Comparison of ENCODE assay signal across 13 cellular contexts in the genomic region with DNA sequence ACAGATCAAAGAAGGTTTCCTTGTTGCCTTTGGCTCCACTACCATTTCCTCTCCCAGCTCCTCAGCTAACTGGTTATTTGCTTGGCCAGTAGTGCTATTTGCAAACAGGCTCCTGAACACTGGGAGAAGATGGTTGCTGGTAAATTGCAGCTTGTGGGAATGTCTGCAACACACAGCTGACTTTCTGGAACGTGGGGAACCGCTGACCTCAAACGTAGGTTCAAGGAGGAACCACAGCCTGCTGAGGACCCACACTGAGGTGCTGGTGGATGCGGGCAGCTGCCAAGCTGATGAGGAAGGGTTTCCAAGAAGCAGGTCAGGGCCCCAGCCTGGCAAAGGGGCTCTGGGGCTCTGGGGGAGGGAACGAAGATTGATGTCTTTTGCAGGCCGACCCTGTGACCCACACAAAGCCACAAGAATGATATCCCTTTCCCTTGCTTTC. TPM values are rescaled to one million over a fixed set of nuclear protein-coding genes. Genes with fewer than 3 reads are reported as not detected.
DNase-seq lines count a peak whose midpoint lies in the region; ATAC-seq and TF ChIP-seq lines count a peak whose summit lies in the region.
"Had no signal": no experiment of that assay in that cellular context is flagged by ENCODE, and none has a peak within 500 bp of the region (broad histone marks: within the 10 kb centered on the region; RNA-seq: fewer than 3 reads in every experiment).

No MANE protein-coding gene starts in this region.

- peaks cover 2% of the 10 kb centered on the region for H3K4me1 ChIP-seq in right cardiac atrium (ENCODE audit: control insufficient read depth, insufficient read depth, low read length)
- peaks cover 5% of the 10 kb centered on the region for H3K4me1 ChIP-seq in left ventricle myocardium inferior
- H3K4me1 ChIP-seq in tibial artery = no peaks in the 10 kb centered on the region
- H3K4me1 ChIP-seq: esophagus muscularis mucosa, parathyroid adenoma had no signal

- H3K4me3 Mint-ChIP-seq in WTC11 = no peak overlapping the region
- H3K4me3 Mint-ChIP-seq: activated B cell treated with CpG ODN at 0.5 μM for 24 hours; activated naive CD4-positive, alpha-beta T cell treated with anti-CD3 and anti-CD28 coated beads for 36 hours; mesothelial cell of epicardium had no signal

- no peaks in the 10 kb centered on the region for H3K27me3 Mint-ChIP-seq in WTC11 (ENCODE audit: low read depth)

- no peaks in the 10 kb centered on the region for H3K36me3 ChIP-seq in left ventricle myocardium inferior
- no peaks in the 10 kb centered on the region for H3K36me3 ChIP-seq in kidney epithelial cell (ENCODE audit: control insufficient read depth, insufficient read depth, low read length)
- no peaks in the 10 kb centered on the region for H3K36me3 ChIP-seq in tibial artery
- H3K36me3 ChIP-seq: esophagus muscularis mucosa had no signal

- CTCF ChIA-PET in WTC11 (lab: Charles Lee) = interaction anchor here (0.6 to 3.6 kb wide), 2 partner anchors 24 to 25 kb away, joined by 5 to 14 read pairs; no protein-coding TSS in a partner anchor

- no peak for DNase-seq in right cardiac atrium
- DNase-seq in left ventricle myocardium inferior = no peak
- peak; percentile 82 for DNase-seq in amniotic epithelial cell (ENCODE audit: low read depth)
- DNase-seq in kidney epithelial cell (ENCODE audit: low read depth) = peak; percentile 80
- DNase-seq in WTC11 (ENCODE audit: low spot score) = no peak
- no peak for DNase-seq in tibial artery
- DNase-seq: activated B cell treated with CpG ODN at 0.5 μM for 24 hours; activated naive CD4-positive, alpha-beta T cell treated with anti-CD3 and anti-CD28 coated beads for 36 hours had no signal

- WGBS in right cardiac atrium = 27% methylated on average over 6 of the region's 6 CpGs

- H3K27ac Mint-ChIP-seq in WTC11 = no peak overlapping the region
- H3K27ac Mint-ChIP-seq: activated B cell treated with CpG ODN at 0.5 μM for 24 hours; activated naive CD4-positive, alpha-beta T cell treated with anti-CD3 and anti-CD28 coated beads for 36 hours; mesothelial cell of epicardium had no signal

- POLR2A ChIA-PET in WTC11 (lab: Charles Lee) = no interaction called here

- TF ChIP-seq CTCF in left ventricle myocardium inferior (IDR thresholded peaks at IDR 0.05; ENCODE audit: borderline replicate concordance) (no peak), kidney epithelial cell (IDR thresholded peaks at IDR 0.05; ENCODE audit: insufficient read depth, low read length, poor library complexity, severe bottlenecking) (no peak), WTC11 (IDR thresholded peaks at IDR 0.05) (no peak), tibial artery (IDR thresholded peaks at IDR 0.05) (no peak)

- H3K27ac ChIP-seq in right cardiac atrium (ENCODE audit: low read length) (no peak overlapping the region), left ventricle myocardium inferior (replicated peaks) (no peak overlapping the region), tibial artery (no peak overlapping the region)
- H3K27ac ChIP-seq: esophagus muscularis mucosa, parathyroid adenoma had no signal

- no peaks in the 10 kb centered on the region for H3K36me3 Mint-ChIP-seq in WTC11
- H3K36me3 Mint-ChIP-seq: mesothelial cell of epicardium had no signal

- ATAC-seq in right cardiac atrium = peak; percentile 22 to 78
- no peak for ATAC-seq in WTC11
- no peak for ATAC-seq in HG03457 (IDR thresholded peaks at IDR 0.05; ENCODE audit: unreplicated experiment)
- ATAC-seq in GM18870 (IDR thresholded peaks at IDR 0.05; ENCODE audit: unreplicated experiment) = no peak

- H3K9me3 ChIP-seq in right cardiac atrium (ENCODE audit: control insufficient read depth, low read length) = no peaks in the 10 kb centered on the region
- no peaks in the 10 kb centered on the region for H3K9me3 ChIP-seq in left ventricle myocardium inferior (replicated peaks)
- H3K9me3 ChIP-seq in tibial artery = no peaks in the 10 kb centered on the region
- H3K9me3 ChIP-seq: esophagus muscularis mucosa had no signal

- H3K4me3 ChIP-seq in right cardiac atrium (ENCODE audit: low read length) (no peak overlapping the region), left ventricle myocardium inferior (no peak overlapping the region), kidney epithelial cell (ENCODE audit: low read depth, low read length) (no peak overlapping the region), tibial artery (no peak overlapping the region)
- H3K4me3 ChIP-seq: esophagus muscularis mucosa had no signal

- H3K9me3 Mint-ChIP-seq in WTC11 = no peaks in the 10 kb centered on the region
- H3K9me3 Mint-ChIP-seq: activated B cell treated with CpG ODN at 0.5 μM for 24 hours; activated naive CD4-positive, alpha-beta T cell treated with anti-CD3 and anti-CD28 coated beads for 36 hours; mesothelial cell of epicardium had no signal

- H3K27me3 ChIP-seq in right cardiac atrium (ENCODE audit: control insufficient read depth, insufficient read depth) (no peaks in the 10 kb centered on the region), left ventricle myocardium inferior (ENCODE audit: low read depth) (peaks cover 37% of the 10 kb centered on the region), kidney epithelial cell (ENCODE audit: control insufficient read depth, insufficient read depth, low read length) (no peaks in the 10 kb centered on the region), tibial artery (peaks cover 0 to 16% of the 10 kb centered on the region in 2 donors)

- peaks cover 56% of the 10 kb centered on the region for H3K4me1 Mint-ChIP-seq in WTC11
- H3K4me1 Mint-ChIP-seq: activated B cell treated with CpG ODN at 0.5 μM for 24 hours had no signal

- intact Hi-C loops in right cardiac atrium (cut with DNase I) (no loop called here), left ventricle myocardium inferior (cut with micrococcal nuclease) (no loop called here), tibial artery (cut with DNase I; ENCODE audit: low total_unique reads) (no loop called here)

TF ChIP-seq in WTC11, 78 proteins besides CTCF, POLR2A, EP300 and RAD21:
- no peak for TF ChIP-seq ZNF396 (CRISPR knock-in tag; IDR thresholded peaks at IDR 0.05; ENCODE audit: borderline replicate concordance)
- no peak for TF ChIP-seq ZNF423 (CRISPR knock-in tag; IDR thresholded peaks at IDR 0.05)
- TF ChIP-seq ATF1 (CRISPR knock-in tag; IDR thresholded peaks at IDR 0.05) = no peak
- TF ChIP-seq, protein P1, sequence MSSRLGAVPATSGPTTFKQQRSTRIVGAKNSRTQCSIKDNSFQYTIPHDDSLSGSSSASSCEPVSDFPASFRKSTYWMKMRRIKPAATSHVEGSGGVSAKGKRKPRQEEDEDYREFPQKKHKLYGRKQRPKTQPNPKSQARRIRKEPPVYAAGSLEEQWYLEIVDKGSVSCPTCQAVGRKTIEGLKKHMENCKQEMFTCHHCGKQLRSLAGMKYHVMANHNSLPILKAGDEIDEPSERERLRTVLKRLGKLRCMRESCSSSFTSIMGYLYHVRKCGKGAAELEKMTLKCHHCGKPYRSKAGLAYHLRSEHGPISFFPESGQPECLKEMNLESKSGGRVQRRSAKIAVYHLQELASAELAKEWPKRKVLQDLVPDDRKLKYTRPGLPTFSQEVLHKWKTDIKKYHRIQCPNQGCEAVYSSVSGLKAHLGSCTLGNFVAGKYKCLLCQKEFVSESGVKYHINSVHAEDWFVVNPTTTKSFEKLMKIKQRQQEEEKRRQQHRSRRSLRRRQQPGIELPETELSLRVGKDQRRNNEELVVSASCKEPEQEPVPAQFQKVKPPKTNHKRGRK (CRISPR knock-in tag; IDR thresholded peaks at IDR 0.05; ENCODE audit: borderline replicate concordance) = no peak
- TF ChIP-seq IRF2 (CRISPR knock-in tag; IDR thresholded peaks at IDR 0.05; ENCODE audit: borderline replicate concordance, low read depth) = no peak
- no peak for TF ChIP-seq ZBTB43 (CRISPR knock-in tag; IDR thresholded peaks at IDR 0.05)
- TF ChIP-seq SMAD3 (CRISPR knock-in tag; IDR thresholded peaks at IDR 0.05; ENCODE audit: borderline replicate concordance) = no peak
- TF ChIP-seq SOX15 (CRISPR knock-in tag; IDR thresholded peaks at IDR 0.05) = no peak
- no peak for TF ChIP-seq NR3C1 (CRISPR knock-in tag; conservative IDR thresholded peaks at IDR 0.05; ENCODE audit: low read depth)
- TF ChIP-seq, protein P2, sequence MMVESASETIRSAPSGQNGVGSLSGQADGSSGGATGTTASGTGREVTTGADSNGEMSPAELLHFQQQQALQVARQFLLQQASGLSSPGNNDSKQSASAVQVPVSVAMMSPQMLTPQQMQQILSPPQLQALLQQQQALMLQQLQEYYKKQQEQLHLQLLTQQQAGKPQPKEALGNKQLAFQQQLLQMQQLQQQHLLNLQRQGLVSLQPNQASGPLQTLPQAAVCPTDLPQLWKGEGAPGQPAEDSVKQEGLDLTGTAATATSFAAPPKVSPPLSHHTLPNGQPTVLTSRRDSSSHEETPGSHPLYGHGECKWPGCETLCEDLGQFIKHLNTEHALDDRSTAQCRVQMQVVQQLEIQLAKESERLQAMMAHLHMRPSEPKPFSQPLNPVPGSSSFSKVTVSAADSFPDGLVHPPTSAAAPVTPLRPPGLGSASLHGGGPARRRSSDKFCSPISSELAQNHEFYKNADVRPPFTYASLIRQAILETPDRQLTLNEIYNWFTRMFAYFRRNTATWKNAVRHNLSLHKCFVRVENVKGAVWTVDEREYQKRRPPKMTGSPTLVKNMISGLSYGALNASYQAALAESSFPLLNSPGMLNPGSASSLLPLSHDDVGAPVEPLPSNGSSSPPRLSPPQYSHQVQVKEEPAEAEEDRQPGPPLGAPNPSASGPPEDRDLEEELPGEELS (CRISPR knock-in tag; IDR thresholded peaks at IDR 0.05) = no peak
- no peak for TF ChIP-seq SP1 (CRISPR knock-in tag; conservative IDR thresholded peaks at IDR 0.05)
- no peak for TF ChIP-seq ZNF232 (CRISPR knock-in tag; IDR thresholded peaks at IDR 0.05)
- TF ChIP-seq GRHL2 (CRISPR knock-in tag; IDR thresholded peaks at IDR 0.05; ENCODE audit: insufficient replicate concordance, severe bottlenecking) = no peak
- no peak for TF ChIP-seq ESRRA (CRISPR knock-in tag; IDR thresholded peaks at IDR 0.05; ENCODE audit: borderline replicate concordance)

RNA-seq across cellular contexts. Expression of gene GNG4, which starts 24.8 kb away (rescaled TPM):
- not detected for total RNA-seq in right cardiac atrium
- 0.11 TPM for polyA plus RNA-seq in right cardiac atrium
- 0.11 TPM for total RNA-seq in left ventricle myocardium inferior
- 0.54 and 0.68 TPM in 2 replicates for total RNA-seq in kidney epithelial cell
- total RNA-seq in WTC11 (2021) = 38.3 to 40.9 TPM (median 40.8 TPM) in 3 replicates

Comparison
In these comparisons a context has a peak if more than half of its experiments do, and no peak if none do; other contexts are left out.
1. ATAC-seq: peak in right cardiac atrium (2 of 2); none in WTC11 (single experiment), HG03457 (single experiment) and GM18870 (single experiment).
2. DNase-seq: peak in amniotic epithelial cell (single experiment) and kidney epithelial cell (single experiment); none in right cardiac atrium (0 of 3), left ventricle myocardium inferior (single experiment), WTC11 (single experiment) and tibial artery (0 of 2).
3. RNA of gene GNG4, which starts 24.8 kb away (total RNA-seq): 38.3 to 40.9 TPM in WTC11; 0.54 to 0.68 TPM in kidney epithelial cell, 0.11 TPM in left ventricle myocardium inferior (single experiment) and not detected in right cardiac atrium; every median in the first group is over 10 times any median in the second.